In genomic region chr22:19708323-19709011, GRCh38 we compare ENCODE assay signal across 2 cellular contexts.
TF ChIP-seq lines count a peak whose summit lies in the region.

No MANE protein-coding gene starts in this region.

TF ChIP-seq in SK-N-SH, 30 proteins besides CTCF, POLR2A, EP300 and RAD21:
- TF ChIP-seq GABPA (IDR thresholded peaks at IDR 0.05; ENCODE audit: low read depth) (no peak), POLR2AphosphoS5 (IDR thresholded peaks at IDR 0.05; ENCODE audit: low read depth, low read length) (no peak), FOXM1 (IDR thresholded peaks at IDR 0.05; ENCODE audit: low read depth) (no peak), MAX (IDR thresholded peaks at IDR 0.05; ENCODE audit: low read depth) (no peak), TCF12 (IDR thresholded peaks at IDR 0.05) (no peak), PBX3 (IDR thresholded peaks at IDR 0.05) (no peak), RFX5 (IDR thresholded peaks at IDR 0.05; ENCODE audit: low read length) (no peak), SMC3 (IDR thresholded peaks at IDR 0.05; ENCODE audit: low read depth, low read length) (no peak), ELF1 (IDR thresholded peaks at IDR 0.05) (no peak), ZBTB33 (IDR thresholded peaks at IDR 0.05; ENCODE audit: borderline replicate concordance, low read depth) (no peak), GATA2 (CRISPR knock-in tag; IDR thresholded peaks at IDR 0.05) (no peak), NRF1 (IDR thresholded peaks at IDR 0.05; ENCODE audit: low read depth, low read length) (no peak)

TF ChIP-seq in SK-N-SH treated with all-trans-retinoic acid at 6 μM for 48 hours, 23 proteins besides CTCF, POLR2A, EP300 and RAD21:
- TF ChIP-seq POU6F1 (CRISPR knock-in tag; IDR thresholded peaks at IDR 0.05; ENCODE audit: borderline replicate concordance, low read depth) (no peak), ZFP3 (CRISPR knock-in tag; IDR thresholded peaks at IDR 0.05) (no peak), OSR1 (CRISPR knock-in tag; IDR thresholded peaks at IDR 0.05) (no peak)
